ENCODE assay signal across 1 cellular context in the genomic region with DNA sequence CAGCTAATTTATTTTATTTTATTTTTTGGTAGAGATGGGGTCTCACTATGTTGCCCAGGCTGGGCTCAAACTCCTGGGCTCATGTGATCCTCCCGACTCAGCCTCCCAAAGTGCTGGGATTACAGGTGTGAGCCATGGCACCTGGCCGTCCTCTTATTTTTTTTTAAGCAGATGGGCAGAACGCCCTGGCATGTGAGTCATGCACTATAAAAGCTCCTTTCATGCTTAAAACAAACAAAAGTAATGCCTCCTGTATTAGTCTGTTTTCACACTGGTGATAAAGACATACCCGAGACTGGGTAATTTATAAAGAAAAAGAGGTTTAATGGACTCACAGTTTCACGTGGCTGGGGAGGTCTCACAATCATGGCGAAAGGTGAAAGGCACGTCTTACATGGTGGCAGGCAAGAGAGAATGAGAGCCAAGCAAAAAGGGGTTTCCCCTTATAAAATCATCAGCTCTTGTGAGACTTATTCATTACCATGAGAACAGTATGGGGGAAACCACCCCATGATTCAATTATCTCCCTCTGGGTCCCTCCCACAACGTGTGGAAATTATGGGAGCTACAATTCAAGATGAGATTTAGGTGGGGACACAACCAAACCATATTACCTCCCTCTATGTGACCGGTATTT. TPM values are rescaled to one million over a fixed set of nuclear protein-coding genes. Genes with fewer than 3 reads are reported as not detected.
"Had no signal": no experiment of that assay in that cellular context is flagged by ENCODE, and none has a peak within 500 bp of the region (broad histone marks: within the 10 kb centered on the region; RNA-seq: fewer than 3 reads in every experiment).

No MANE protein-coding gene starts in this region.

RNA-seq across cellular contexts. Expression of gene CPAMD8, which starts 12.3 kb away (rescaled TPM):
- total RNA-seq: myocyte had no signal
